Comparison of ENCODE assay signal across 21 cellular contexts in genomic region chr6:14429396-14429795, GRCh38.
"Had no signal": no experiment of that assay in that cellular context is flagged by ENCODE, and none has a peak within 500 bp of the region (broad histone marks: within the 10 kb centered on the region; RNA-seq: fewer than 3 reads in every experiment).

No MANE protein-coding gene starts in this region.

- H3K27me3 Mint-ChIP-seq: activated CD4-positive, alpha-beta memory T cell treated with anti-CD3 and anti-CD28 coated beads, Interleukin-2, amount 10 ng/mL, durations not matched to agents 7 days and 5 days; activated CD4-positive, alpha-beta T cell treated with anti-CD3 and anti-CD28 coated beads, Interleukin-2, amount 10 ng/mL, durations not matched to agents 24 days and 14 days had no signal

- H3K4me3 ChIP-seq: left ventricle myocardium inferior, mucosa of descending colon, right lobe of liver had no signal

- H3K27ac Mint-ChIP-seq: activated CD4-positive, alpha-beta memory T cell treated with anti-CD3 and anti-CD28 coated beads, Interleukin-2, amount 10 ng/mL, durations not matched to agents 7 days and 5 days; activated CD4-positive, alpha-beta T cell treated with anti-CD3 and anti-CD28 coated beads, Interleukin-2, amount 10 ng/mL, durations not matched to agents 24 days and 14 days; activated naive CD4-positive, alpha-beta T cell treated with anti-CD3 and anti-CD28 coated beads for 36 hours; activated naive CD8-positive, alpha-beta T cell treated with anti-CD3 and anti-CD28 coated beads, Interleukin-2, amount 10 ng/mL, durations not matched to agents 7 days and 5 days; activated T-cell treated with anti-CD3 and anti-CD28 coated beads, Interleukin-2, amount 50 U/mL, for 72 hours; T-helper 17 cell had no signal

- H3K4me1 ChIP-seq: right lobe of liver had no signal

- H3K36me3 Mint-ChIP-seq: activated naive CD8-positive, alpha-beta T cell treated with anti-CD3 and anti-CD28 coated beads, Interleukin-2, amount 10 ng/mL, durations not matched to agents 7 days and 5 days had no signal

- H3K9me3 ChIP-seq: left ventricle myocardium inferior, mucosa of descending colon, right lobe of liver had no signal

- H3K9me3 Mint-ChIP-seq: activated CD4-positive, alpha-beta memory T cell treated with anti-CD3 and anti-CD28 coated beads, Interleukin-2, amount 10 ng/mL, durations not matched to agents 7 days and 5 days; activated naive CD4-positive, alpha-beta T cell treated with anti-CD3 and anti-CD28 coated beads for 36 hours; activated T-cell treated with anti-CD3 and anti-CD28 coated beads, Interleukin-2, amount 50 U/mL, for 72 hours had no signal

- ATAC-seq: activated CD4-positive, CD25-positive, alpha-beta regulatory T cell treated with anti-CD3 and anti-CD28 coated beads, Interleukin-2, amount 50 U/mL, for 24 hours; activated T-cell treated with anti-CD3 and anti-CD28 coated beads, Interleukin-2, amount 50 U/mL, for 72 hours; foreskin keratinocyte; mucosa of descending colon; right lobe of liver; stimulated activated naive CD8-positive, alpha-beta T cell treated with anti-CD3 and anti-CD28 coated beads, Interleukin-15, Interleukin-2, amounts not matched to agents 100 U/mL and 50 U/mL, for 24 hours; T-helper 17 cell had no signal

- H3K4me1 Mint-ChIP-seq: T-helper 17 cell had no signal

- H3K27me3 ChIP-seq: foreskin keratinocyte, right lobe of liver had no signal

- H3K4me3 Mint-ChIP-seq: activated CD4-positive, alpha-beta memory T cell treated with anti-CD3 and anti-CD28 coated beads, Interleukin-2, amount 10 ng/mL, durations not matched to agents 7 days and 5 days; activated CD4-positive, alpha-beta T cell treated with anti-CD3 and anti-CD28 coated beads, Interleukin-2, amount 10 ng/mL, durations not matched to agents 24 days and 14 days; activated naive CD4-positive, alpha-beta T cell treated with anti-CD3 and anti-CD28 coated beads for 36 hours; activated naive CD8-positive, alpha-beta T cell treated with anti-CD3 and anti-CD28 coated beads, Interleukin-2, amount 10 ng/mL, durations not matched to agents 7 days and 5 days; activated T-cell treated with anti-CD3 and anti-CD28 coated beads, Interleukin-2, amount 50 U/mL, for 72 hours; T-helper 17 cell had no signal

- H3K27ac ChIP-seq: foreskin keratinocyte, left ventricle myocardium inferior, right lobe of liver had no signal

- H3K36me3 ChIP-seq: left ventricle myocardium inferior, right lobe of liver had no signal

- DNase-seq: activated CD4-positive, alpha-beta memory T cell treated with anti-CD3 and anti-CD28 coated beads, Interleukin-2, amount 10 ng/mL, durations not matched to agents 7 days and 5 days; activated CD4-positive, alpha-beta T cell treated with anti-CD3 and anti-CD28 coated beads, Interleukin-2, amount 10 ng/mL, durations not matched to agents 24 days and 14 days; activated effector memory CD4-positive, alpha-beta T cell treated with Interleukin-2 at 50 U/mL for 16 hours; activated naive CD4-positive, alpha-beta T cell treated with anti-CD3 and anti-CD28 coated beads for 36 hours; activated naive CD8-positive, alpha-beta T cell treated with anti-CD3 and anti-CD28 coated beads, Interleukin-2, amount 10 ng/mL, durations not matched to agents 7 days and 5 days; activated T-cell treated with anti-CD3 and anti-CD28 coated beads, Interleukin-2, amount 50 U/mL, for 72 hours; amygdala; cortex of kidney; erythroblast; foreskin keratinocyte; left ventricle myocardium inferior; mammary epithelial cell; mucosa of descending colon; occipital lobe; right lobe of liver; small intestine; stimulated activated CD4-positive, alpha-beta T cell treated with anti-CD3 and anti-CD28 coated beads, Interleukin-4, amount 100 ng/mL, for 1 hour; stimulated activated naive CD8-positive, alpha-beta T cell treated with anti-CD3 and anti-CD28 coated beads, Interleukin-15, Interleukin-2, amounts not matched to agents 100 U/mL and 50 U/mL, for 24 hours; SW 1271; T-helper 17 cell had no signal
